Comparison of ENCODE assay signal across 15 cellular contexts in genomic region chr7:43560742-43561330, GRCh38. TPM values are rescaled to one million over a fixed set of nuclear protein-coding genes. Genes with fewer than 3 reads are reported as not detected.
DNase-seq lines count a peak whose midpoint lies in the region; ATAC-seq, FAIRE-seq and TF ChIP-seq lines count a peak whose summit lies in the region.
"Had no signal": no experiment of that assay in that cellular context is flagged by ENCODE, and none has a peak within 500 bp of the region (broad histone marks: within the 10 kb centered on the region; RNA-seq: fewer than 3 reads in every experiment).

No MANE protein-coding gene starts in this region.

- H3K79me2 ChIP-seq in GM23338 (replicated peaks; ENCODE audit: insufficient read depth): no peaks in the 10 kb centered on the region
- no peaks in the 10 kb centered on the region for H3K79me2 ChIP-seq in HepG2 (ENCODE audit: insufficient read depth, low read length)

- POLR2A ChIA-PET in HepG2 (lab: Yijun Ruan, JAX): no interaction called here

- peaks cover 2% of the 10 kb centered on the region for H3K27me3 Mint-ChIP-seq in GM23338 (ENCODE audit: insufficient read depth, low read depth, poor library complexity)
- peaks cover 30% of the 10 kb centered on the region for H3K27me3 Mint-ChIP-seq in stimulated activated memory B cell treated with anti-CD40 and anti-IgM and Interleukin-4, amounts not matched to agents 10 μg/mL and 1 μg/mL and 100 μg/mL, for 72 hours

- TF ChIP-seq POLR2A in HepG2 (IDR thresholded peaks at IDR 0.05; ENCODE audit: insufficient read depth in 1 of 2, low read depth in 2 of 2, low read length in 2 of 2): no peak

- H4K20me1 ChIP-seq in GM23338 (replicated peaks; ENCODE audit: insufficient read depth) (no peaks in the 10 kb centered on the region), HepG2 (ENCODE audit: insufficient read depth, low read length) (no peaks in the 10 kb centered on the region)
- H4K20me1 ChIP-seq: BLaER1 treated with 17β-estradiol and CSF1 and Interleukin-3, amounts not matched to agents 10 nM and 100 nM had no signal

- TF ChIP-seq EP300 in HepG2 (IDR thresholded peaks at IDR 0.05; ENCODE audit: low read depth in 2 of 2, low read length in 2 of 2): no peak
- TF ChIP-seq EP300 in HepG2 (CRISPR knock-in tag; IDR thresholded peaks at IDR 0.05; ENCODE audit: borderline replicate concordance): no peak

- no peak; the same call in 2 of the 3 replicates for ATAC-seq in GM23338
- ATAC-seq in HepG2: peak; percentile 44
- ATAC-seq in stimulated activated memory B cell treated with anti-CD40 and anti-IgM and Interleukin-4, amounts not matched to agents 10 μg/mL and 1 μg/mL and 100 μg/mL, for 72 hours: peak; percentile 16
- ATAC-seq: CD8-positive, alpha-beta T cell had no signal

- H3K27me3 ChIP-seq in GM23338 (ENCODE audit: insufficient read depth): no peaks in the 10 kb centered on the region
- H3K27me3 ChIP-seq in HepG2 (ENCODE audit: control insufficient read depth in 1 of 2, insufficient read depth in 2 of 2, low read length in 2 of 2): peaks cover 0 to 14% of the 10 kb centered on the region in 2 experiments; a peak in 3 of 5 replicates
- H3K27me3 ChIP-seq: BLaER1 treated with 17β-estradiol and CSF1 and Interleukin-3, amounts not matched to agents 10 nM and 100 nM had no signal

- no peak overlapping the region for H3K27ac Mint-ChIP-seq in GM23338
- H3K27ac Mint-ChIP-seq in stimulated activated memory B cell treated with anti-CD40 and anti-IgM and Interleukin-4, amounts not matched to agents 10 μg/mL and 1 μg/mL and 100 μg/mL, for 72 hours: no peak overlapping the region
- H3K27ac Mint-ChIP-seq: B cell; CD8-positive, alpha-beta T cell had no signal

- no peak overlapping the region for H3K9ac ChIP-seq in HepG2 (ENCODE audit: insufficient read depth, low read depth, low read length)
- H3K9ac ChIP-seq: BLaER1 treated with 17β-estradiol and CSF1 and Interleukin-3, amounts not matched to agents 10 nM and 100 nM had no signal

- CTCF ChIA-PET in HepG2 (lab: Yijun Ruan, JAX; ENCODE audit: low intra/inter-chr PET ratio, low total read pairs): no interaction called here

- peaks cover 2% of the 10 kb centered on the region; the same call in 1 of the 2 replicates for H3F3A ChIP-seq in GM23338 (replicated peaks; ENCODE audit: low read depth)

- H3K36me3 ChIP-seq in GM23338 (ENCODE audit: insufficient read depth) (no peaks in the 10 kb centered on the region), HepG2 (replicated peaks in 1 of 2; ENCODE audit: control insufficient read depth in 1 of 2, insufficient read depth in 2 of 2, low read length in 2 of 2) (no peaks in the 10 kb centered on the region)

- BruUV-seq in HepG2 (replicated peaks; lab: Mats Ljungman, UMichigan): no TSS peak

- peak overlapping the region; percentile 74 for H2AFZ ChIP-seq in GM23338
- H2AFZ ChIP-seq in HepG2 (ENCODE audit: low read length): no peak overlapping the region

- H3K4me2 ChIP-seq in GM23338 (no peak overlapping the region), HepG2 (ENCODE audit: low read depth, low read length) (peak overlapping the region; percentile 32; the same call in 1 of the 2 replicates)
- H3K4me2 ChIP-seq: BLaER1 treated with 17β-estradiol and CSF1 and Interleukin-3, amounts not matched to agents 10 nM and 100 nM had no signal

- DNase-seq in GM23338 (ENCODE audit: low spot score) (no peak), choroid plexus epithelial cell (ENCODE audit: low read depth) (peak; percentile 32), HepG2 (ENCODE audit: low spot score) (no peak)
- no peak for DNase-seq in activated T-cell treated with anti-CD3 and anti-CD28 coated beads, Interleukin-2, amount 50 U/mL, for 1 hour
- no peak for DNase-seq in stimulated activated CD4-positive, alpha-beta T cell treated with anti-CD3 and anti-CD28 coated beads, Interleukin-2, amount 100 ng/mL, for 24 hours
- DNase-seq: Calu3; CD8-positive, alpha-beta T cell; DMS79 treated with DMSO at 0.1 percent for 48 hours; GF-D8; GOT3; H9 had no signal

- H3K9me3 Mint-ChIP-seq in GM23338: no peaks in the 10 kb centered on the region
- no peaks in the 10 kb centered on the region for H3K9me3 Mint-ChIP-seq in stimulated activated memory B cell treated with anti-CD40 and anti-IgM and Interleukin-4, amounts not matched to agents 10 μg/mL and 1 μg/mL and 100 μg/mL, for 72 hours
- H3K9me3 Mint-ChIP-seq: CD8-positive, alpha-beta T cell; H9 had no signal

- FAIRE-seq in HepG2 (lab: Jason Lieb, UNC): no peak
- FAIRE-seq: HTR-8/SVneo had no signal

- TF ChIP-seq CTCF in GM23338 (conservative IDR thresholded peaks at IDR 0.05; ENCODE audit: low read depth in 2 of 2): no peak
- no peak for TF ChIP-seq CTCF in choroid plexus epithelial cell (conservative IDR thresholded peaks at IDR 0.05; ENCODE audit: low read depth, low read length)
- no peak for TF ChIP-seq CTCF in HepG2 (CRISPR knock-in tag; IDR thresholded peaks at IDR 0.05)

- H3K9me2 ChIP-seq in GM23338 (ENCODE audit: insufficient read depth): peaks cover 9% of the 10 kb centered on the region; the same call in 1 of the 2 replicates

- H3K4me3 ChIP-seq in GM23338: no peak overlapping the region
- H3K4me3 ChIP-seq in choroid plexus epithelial cell (ENCODE audit: low read depth, low read length): no peak overlapping the region
- H3K4me3 ChIP-seq in HepG2 (replicated peaks in 1 of 3; ENCODE audit: insufficient read depth in 1 of 3, low read depth in 2 of 3, low read length in 3 of 3): peak overlapping the region in 1 of 3 experiments; percentile 2; a peak in 1 of 6 replicates
- H3K4me3 ChIP-seq: BLaER1 treated with 17β-estradiol and CSF1 and Interleukin-3, amounts not matched to agents 10 nM and 100 nM had no signal

- H3K4me1 ChIP-seq in GM23338 (ENCODE audit: insufficient read depth) (peaks cover 3% of the 10 kb centered on the region), HepG2 (ENCODE audit: insufficient read depth, low read length) (peaks cover 15% of the 10 kb centered on the region)

- no peak overlapping the region for H3K27ac ChIP-seq in GM23338 (ENCODE audit: low read depth)
- no peak overlapping the region for H3K27ac ChIP-seq in HepG2 (ENCODE audit: extremely low read length, insufficient read depth, low read length)
- H3K27ac ChIP-seq: BLaER1 treated with 17β-estradiol and CSF1 and Interleukin-3, amounts not matched to agents 10 nM and 100 nM had no signal

- in situ Hi-C loops in HepG2 (cut with HindIII; ENCODE audit: extremely low pct_ligation_motif_present, low pct_unique_long_range_greater_than_20kb): no loop called here

- no peaks in the 10 kb centered on the region; the same call in 2 of the 3 replicates for H3K36me3 Mint-ChIP-seq in GM23338 (ENCODE audit: low read depth)
- H3K36me3 Mint-ChIP-seq in stimulated activated memory B cell treated with anti-CD40 and anti-IgM and Interleukin-4, amounts not matched to agents 10 μg/mL and 1 μg/mL and 100 μg/mL, for 72 hours: no peaks in the 10 kb centered on the region
- H3K36me3 Mint-ChIP-seq: CD8-positive, alpha-beta T cell had no signal

- H3K4me3 Mint-ChIP-seq in GM23338: no peak overlapping the region
- no peak overlapping the region for H3K4me3 Mint-ChIP-seq in stimulated activated memory B cell treated with anti-CD40 and anti-IgM and Interleukin-4, amounts not matched to agents 10 μg/mL and 1 μg/mL and 100 μg/mL, for 72 hours
- H3K4me3 Mint-ChIP-seq: B cell; CD8-positive, alpha-beta T cell; H9 had no signal

- peaks cover 4% of the 10 kb centered on the region for H3K4me1 Mint-ChIP-seq in GM23338
- no peaks in the 10 kb centered on the region for H3K4me1 Mint-ChIP-seq in stimulated activated memory B cell treated with anti-CD40 and anti-IgM and Interleukin-4, amounts not matched to agents 10 μg/mL and 1 μg/mL and 100 μg/mL, for 72 hours
- H3K4me1 Mint-ChIP-seq: B cell had no signal

- intact Hi-C loops in HepG2 (cut with micrococcal nuclease; ENCODE audit: unreplicated experiment): no loop called here

- 22% methylated on average over 7 of the region's 7 CpGs for whole genome bisulfite sequencing in HepG2 (ENCODE audit: low lambda C conversion rate)

- H3K9me3 ChIP-seq in HepG2 (ENCODE audit: low read length): no peaks in the 10 kb centered on the region
- H3K9me3 ChIP-seq: BLaER1 treated with 17β-estradiol and CSF1 and Interleukin-3, amounts not matched to agents 10 nM and 100 nM had no signal

- no peak for TF ChIP-seq RAD21 in HepG2 (CRISPR knock-in tag; IDR thresholded peaks at IDR 0.05)

TF ChIP-seq in GM23338, 12 proteins besides CTCF, POLR2A, EP300 and RAD21 (continues in another document):
- no peak for TF ChIP-seq ZNF331 (CRISPR knock-in tag; IDR thresholded peaks at IDR 0.05; ENCODE audit: low read depth)

TF ChIP-seq in HepG2, 621 proteins besides CTCF, POLR2A, EP300 and RAD21 (continues in another document):
- 0 out of 2 replicates have a peak, but pooled peaks have one; percentile 13 for TF ChIP-seq SETDB1 (CRISPR knock-in tag; IDR thresholded peaks at IDR 0.05; ENCODE audit: borderline replicate concordance)

RNA-seq across cellular contexts. Expression of gene STK17A, which starts 22.1 kb away (rescaled TPM):
- 21.8 and 28.0 TPM in 2 replicates for total RNA-seq in GM23338 (2014; rRNA removed; shearing (Covaris generic))
- 19.0 and 21.2 TPM in 2 replicates for polyA plus RNA-seq in GM23338 (2016; fragmentation: Nextera tagmentation; extraction: Ambion mirVana)
- total RNA-seq in HepG2 (2016; rRNA removed; fragmentation: Illumina TruSeq; extraction: Trizol): 24.3 and 30.2 TPM in 2 replicates
- total RNA-seq in HepG2 (2016; cell fraction: cytosol; rRNA removed; fragmentation: Illumina TruSeq; extraction: Trizol; ENCODE audit: low read depth): 5.3 and 5.9 TPM in 2 replicates
- total RNA-seq in HepG2 (2016; cell fraction: insoluble cytoplasmic fraction; rRNA removed; fragmentation: Illumina TruSeq; extraction: Trizol): 24.1 and 28.2 TPM in 2 replicates
- total RNA-seq in HepG2 (2016; cell fraction: membrane; rRNA removed; fragmentation: Illumina TruSeq; extraction: Trizol): 10.8 and 11.7 TPM in 2 replicates
- 13.0 and 16.0 TPM in 2 replicates for total RNA-seq in HepG2 (2016; cell fraction: nucleus; rRNA removed; fragmentation: Illumina TruSeq; extraction: Trizol)
- 16.3 and 18.6 TPM in 2 replicates for polyA plus RNA-seq in HepG2 (2011; rRNA removed)
- 8.2 and 13.1 TPM in 2 replicates for polyA plus RNA-seq in HepG2 (2011; cell fraction: cytosol; rRNA removed)
- polyA plus RNA-seq in HepG2 (2011; cell fraction: nucleus; rRNA removed): 9.5 and 12.7 TPM in 2 replicates
- 44.1 and 47.2 TPM in 2 replicates for polyA plus RNA-seq in HepG2 (2012)
- 3.7 and 4.1 TPM in 2 replicates for polyA plus RNA-seq in HepG2 (2016; cell fraction: cytosol; fragmentation: Illumina TruSeq; extraction: Trizol; ENCODE audit: low read depth)
- 20.8 and 22.2 TPM in 2 replicates for polyA plus RNA-seq in HepG2 (2016; cell fraction: insoluble cytoplasmic fraction; fragmentation: Illumina TruSeq; extraction: Trizol; ENCODE audit: low read depth)
- polyA plus RNA-seq in HepG2 (2016; cell fraction: membrane; fragmentation: Illumina TruSeq; extraction: Trizol; ENCODE audit: low read depth): 5.4 and 6.7 TPM in 2 replicates
- polyA plus RNA-seq in HepG2 (2016; cell fraction: nucleus; fragmentation: Illumina TruSeq; extraction: Trizol; ENCODE audit: insufficient read depth, low read depth): 17.1 and 19.2 TPM in 2 replicates
- polyA minus RNA-seq in HepG2 (2011; rRNA and poly(A)+ RNA removed; ENCODE audit: low replicate concordance): 6.8 and 7.3 TPM in 2 replicates
- polyA minus RNA-seq in HepG2 (2011; cell fraction: cytosol; rRNA and poly(A)+ RNA removed): 15.5 and 20.7 TPM in 2 replicates
- 32.6 and 33.4 TPM in 2 replicates for polyA minus RNA-seq in HepG2 (2011; cell fraction: nucleus; rRNA and poly(A)+ RNA removed)
